Comparison of ENCODE assay signal across 20 cellular contexts in genomic region chr3:67808906-67809305, GRCh38.
DNase-seq lines count a peak whose midpoint lies in the region; ATAC-seq and TF ChIP-seq lines count a peak whose summit lies in the region.
"Had no signal": no experiment of that assay in that cellular context is flagged by ENCODE, and none has a peak within 500 bp of the region (broad histone marks: within the 10 kb centered on the region; RNA-seq: fewer than 3 reads in every experiment).

No MANE protein-coding gene starts in this region.

- H3F3A ChIP-seq in smooth muscle cell (ENCODE audit: low read depth), result no peaks in the 10 kb centered on the region

- H3K27me3 ChIP-seq in body of pancreas, result no peaks in the 10 kb centered on the region
- H3K27me3 ChIP-seq in osteoblast (ENCODE audit: insufficient read depth, low read length), result no peaks in the 10 kb centered on the region
- H3K27me3 ChIP-seq in smooth muscle cell (ENCODE audit: low read depth), result no peaks in the 10 kb centered on the region
- no peaks in the 10 kb centered on the region for H3K27me3 ChIP-seq in suprapubic skin
- H3K27me3 ChIP-seq in MG63, result no peaks in the 10 kb centered on the region
- H3K27me3 ChIP-seq: BLaER1 had no signal

- no peak overlapping the region for H3K9ac ChIP-seq in smooth muscle cell (ENCODE audit: low read depth)
- H3K9ac ChIP-seq: BLaER1, GM23248 had no signal

- no peak overlapping the region for H3K4me2 ChIP-seq in osteoblast (ENCODE audit: insufficient read depth, low read length)
- H3K4me2 ChIP-seq in smooth muscle cell, result no peak overlapping the region
- H3K4me2 ChIP-seq: BLaER1 had no signal

- H3K4me1 ChIP-seq in body of pancreas, result no peaks in the 10 kb centered on the region
- no peaks in the 10 kb centered on the region for H3K4me1 ChIP-seq in osteoblast (ENCODE audit: insufficient read depth, low read length)
- no peaks in the 10 kb centered on the region for H3K4me1 ChIP-seq in smooth muscle cell (ENCODE audit: low read depth)
- no peaks in the 10 kb centered on the region for H3K4me1 ChIP-seq in suprapubic skin
- H3K4me1 ChIP-seq: BLaER1 had no signal

- TF ChIP-seq CTCF in body of pancreas (IDR thresholded peaks at IDR 0.05) (no peak), osteoblast (IDR thresholded peaks at IDR 0.05; ENCODE audit: extremely low read depth, low read depth, low read length) (no peak), smooth muscle cell (IDR thresholded peaks at IDR 0.05; ENCODE audit: borderline replicate concordance, insufficient read depth, poor library complexity, severe bottlenecking) (no peak), suprapubic skin (IDR thresholded peaks at IDR 0.05) (no peak)

- no peaks in the 10 kb centered on the region for H4K20me1 ChIP-seq in osteoblast (ENCODE audit: insufficient read depth, low read length)
- H4K20me1 ChIP-seq in smooth muscle cell (ENCODE audit: low read depth), result no peaks in the 10 kb centered on the region
- H4K20me1 ChIP-seq: BLaER1 had no signal

- ATAC-seq in body of pancreas, result peak; percentile 21
- ATAC-seq: CD8-positive, alpha-beta T cell; GM12878 had no signal

- intact Hi-C loops in body of pancreas (cut with DNase I), result no loop called here

- TF ChIP-seq EP300 in suprapubic skin (IDR thresholded peaks at IDR 0.05), result no peak

- 37 to 41% methylated on average over 3 of the region's 3 CpGs for WGBS in body of pancreas, 2 donors
- WGBS in smooth muscle cell (ENCODE audit: low lambda C conversion rate), result 79% methylated on average over 3 of the region's 3 CpGs
- WGBS in suprapubic skin, result 59% methylated on average over 3 of the region's 3 CpGs

- TF ChIP-seq POLR2A in body of pancreas (IDR thresholded peaks at IDR 0.05), result no peak
- TF ChIP-seq POLR2A in suprapubic skin (IDR thresholded peaks at IDR 0.05), result no peak

- no peak overlapping the region for H3K27ac ChIP-seq in body of pancreas
- no peak overlapping the region for H3K27ac ChIP-seq in osteoblast (ENCODE audit: low read depth, low read length)
- no peak overlapping the region for H3K27ac ChIP-seq in smooth muscle cell (ENCODE audit: low read depth)
- no peak overlapping the region for H3K27ac ChIP-seq in suprapubic skin
- H3K27ac ChIP-seq: 22Rv1, BLaER1, C4-2B, GM23248 had no signal

- H2AFZ ChIP-seq in osteoblast (ENCODE audit: low read length) (no peak overlapping the region), smooth muscle cell (ENCODE audit: low read depth) (no peak overlapping the region)
- H2AFZ ChIP-seq: GM23248 had no signal

- no peak overlapping the region for H3K4me3 ChIP-seq in body of pancreas
- no peak overlapping the region for H3K4me3 ChIP-seq in osteoblast (ENCODE audit: insufficient read depth, low read length)
- H3K4me3 ChIP-seq in smooth muscle cell, result no peak overlapping the region
- H3K4me3 ChIP-seq in suprapubic skin, result no peak overlapping the region
- H3K4me3 ChIP-seq in MG63, result no peak overlapping the region
- H3K4me3 ChIP-seq: BLaER1, GM12878, GM23248 had no signal

- H3K36me3 ChIP-seq in body of pancreas (replicated peaks in 1 of 2; ENCODE audit: insufficient read depth in 1 of 2, low read depth in 2 of 2) (no peaks in the 10 kb centered on the region), osteoblast (ENCODE audit: insufficient read depth, low read length) (no peaks in the 10 kb centered on the region), smooth muscle cell (ENCODE audit: low read depth) (no peaks in the 10 kb centered on the region), suprapubic skin (no peaks in the 10 kb centered on the region), MG63 (no peaks in the 10 kb centered on the region)
- H3K36me3 ChIP-seq: BLaER1 had no signal

- H3K79me2 ChIP-seq in osteoblast (ENCODE audit: insufficient read depth, low read length) (no peaks in the 10 kb centered on the region), smooth muscle cell (ENCODE audit: low read depth) (no peaks in the 10 kb centered on the region)

- H3K9me3 ChIP-seq in body of pancreas, result no peaks in the 10 kb centered on the region
- H3K9me3 ChIP-seq in osteoblast (ENCODE audit: low read depth, low read length), result no peaks in the 10 kb centered on the region
- H3K9me3 ChIP-seq in smooth muscle cell (replicated peaks; ENCODE audit: low read depth), result no peaks in the 10 kb centered on the region
- H3K9me3 ChIP-seq in suprapubic skin, result no peaks in the 10 kb centered on the region
- no peaks in the 10 kb centered on the region for H3K9me3 ChIP-seq in MG63

- DNase-seq in COLO829 (ENCODE audit: low spot score) (peak; percentile 91), body of pancreas (no peak), globus pallidus (ENCODE audit: low spot score) (peak; percentile 3), osteoblast (ENCODE audit: insufficient read length, low spot score, missing footprints) (peak; percentile 32), smooth muscle cell (lab: John Stamatoyannopoulos, UW; ENCODE audit: unreplicated experiment) (no peak), T1000 (lab: John Stamatoyannopoulos, UW) (no peak), suprapubic skin (ENCODE audit: low spot score in 2 of 2) (no peak), MG63 (no peak)
- DNase-seq: CD4-positive, CD25-positive, alpha-beta regulatory T cell; CD8-positive, alpha-beta T cell; DMS 273 treated with DMSO at 0.1 percent for 48 hours; DMS79; EL; GDM1; GM23248; HCEC 1CT had no signal

Comparison
In these comparisons a context has a peak if more than half of its experiments do, and no peak if none do; other contexts are left out.
1. DNase-seq: peak in COLO829 (single experiment), globus pallidus (single experiment) and osteoblast (single experiment); none in body of pancreas (0 of 4), smooth muscle cell (single experiment), T1000 (single experiment), suprapubic skin (0 of 2) and MG63 (single experiment).